12 cellular contexts compared by ENCODE assay signal in the genomic region with DNA sequence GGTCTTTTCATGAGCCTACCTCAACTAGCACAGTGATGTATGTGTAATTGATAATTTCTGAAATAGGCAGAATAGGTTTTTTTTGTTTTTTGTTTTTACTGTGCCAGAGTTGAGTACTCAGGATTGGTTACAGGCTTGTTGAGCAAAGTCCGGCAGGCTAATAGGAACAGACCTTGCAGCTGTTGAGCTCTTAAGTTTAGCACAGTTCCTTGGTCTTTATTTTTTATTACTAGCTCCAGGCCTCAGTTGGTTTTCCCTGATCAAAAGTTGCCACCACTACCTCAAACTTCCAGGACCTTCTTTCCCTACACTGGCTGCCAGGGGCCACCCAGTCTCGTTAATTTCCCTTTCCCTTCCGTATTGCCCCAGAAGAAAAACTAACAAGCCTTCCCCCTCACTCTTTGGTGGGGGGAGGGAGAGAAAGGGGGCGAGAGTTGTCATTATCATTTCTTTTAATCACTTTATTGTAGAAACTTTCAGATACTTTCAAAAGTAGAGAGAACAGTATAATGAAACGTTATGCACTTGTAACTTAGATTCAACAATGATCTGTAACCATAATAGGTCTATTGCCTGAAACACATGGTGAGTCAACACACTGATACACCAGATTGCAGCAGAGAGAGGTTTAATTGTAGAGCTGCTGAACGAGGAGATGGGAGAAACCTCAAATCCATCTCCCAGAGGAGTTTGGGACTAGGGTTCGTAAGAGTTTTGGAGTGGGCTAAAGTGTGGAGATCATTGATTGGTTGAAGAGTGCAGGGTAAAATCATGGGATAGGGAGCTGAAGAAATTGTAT. TPM values are rescaled to one million over a fixed set of nuclear protein-coding genes. Genes with fewer than 3 reads are reported as not detected.
A peak's percentile ranks its signal among the peaks of the same experiment; 100 is the strongest.
DNase-seq lines count a peak whose midpoint lies in the region; ATAC-seq, FAIRE-seq and TF ChIP-seq lines count a peak whose summit lies in the region.
"Had no signal": no experiment of that assay in that cellular context is flagged by ENCODE, and none has a peak within 500 bp of the region (broad histone marks: within the 10 kb centered on the region; RNA-seq: fewer than 3 reads in every experiment).

No MANE protein-coding gene starts in this region.

- no peak for DNase-seq in activated CD8-positive, alpha-beta memory T cell treated with anti-CD3 and anti-CD28 coated beads, Interleukin-2, amount 10 ng/mL, durations not matched to agents 7 days and 5 days
- DNase-seq in activated CD8-positive, alpha-beta memory T cell treated with anti-CD3 and anti-CD28 coated beads, Interleukin-2, amount 50 U/mL, for 4 hours: no peak
- DNase-seq in activated B cell treated with CpG ODN at 0.5 μM for 24 hours (no peak), fibroblast of peridontal ligament (ENCODE audit: extremely low read depth) (peak; percentile 51), frontal cortex (ENCODE audit: low spot score in 2 of 2) (no peak), C1 segment of cervical spinal cord (lab: John Stamatoyannopoulos, UW) (no peak)
- no peak for DNase-seq in stimulated activated naive B cell treated with anti-CD40 and anti-IgM and Interleukin-4, amounts not matched to agents 10 μg/mL and 1 μg/mL and 100 μg/mL, for 72 hours
- DNase-seq in stimulated activated CD4-positive, alpha-beta T cell treated with anti-CD3 and anti-CD28 coated beads, Interleukin-2, amount 100 ng/mL, for 24 hours: no peak
- DNase-seq: right cardiac atrium, T-helper 9 cell had no signal

- no peaks in the 10 kb centered on the region for H3K27me3 Mint-ChIP-seq in activated CD8-positive, alpha-beta memory T cell treated with anti-CD3 and anti-CD28 coated beads, Interleukin-2, amount 10 ng/mL, durations not matched to agents 7 days and 5 days
- H3K27me3 Mint-ChIP-seq in activated B cell treated with CpG ODN at 0.5 μM for 24 hours: no peaks in the 10 kb centered on the region
- H3K27me3 Mint-ChIP-seq in stimulated activated naive B cell treated with anti-CD40 and anti-IgM and Interleukin-4, amounts not matched to agents 10 μg/mL and 1 μg/mL and 100 μg/mL, for 72 hours: no peaks in the 10 kb centered on the region

- H3K9me3 Mint-ChIP-seq in activated CD8-positive, alpha-beta memory T cell treated with anti-CD3 and anti-CD28 coated beads, Interleukin-2, amount 10 ng/mL, durations not matched to agents 7 days and 5 days (ENCODE audit: low read depth): no peaks in the 10 kb centered on the region
- H3K9me3 Mint-ChIP-seq in activated B cell treated with CpG ODN at 0.5 μM for 24 hours: no peaks in the 10 kb centered on the region
- no peaks in the 10 kb centered on the region for H3K9me3 Mint-ChIP-seq in stimulated activated naive B cell treated with anti-CD40 and anti-IgM and Interleukin-4, amounts not matched to agents 10 μg/mL and 1 μg/mL and 100 μg/mL, for 72 hours
- H3K9me3 Mint-ChIP-seq: mesothelial cell of epicardium had no signal

- FAIRE-seq in frontal cortex (lab: Jason Lieb, UNC): no peak

- CTCF ChIA-PET in activated CD8-positive, alpha-beta memory T cell treated with anti-CD3 and anti-CD28 coated beads, Interleukin-2, amount 10 ng/mL, durations not matched to agents 7 days and 5 days (lab: Charles Lee): interaction anchor here (0.9 to 4.2 kb wide), 6 partner anchors 11 to 76 kb away, joined by 3 to 39 read pairs (median 4); a partner anchor contains a TSS
- CTCF ChIA-PET in activated B cell treated with CpG ODN at 0.5 μM for 24 hours (lab: Charles Lee): interaction anchor here (1.4 kb wide), 2 partner anchors 31 to 930 kb away, joined by 3 to 5 read pairs; no protein-coding TSS in a partner anchor

- intact Hi-C loops in activated B cell treated with CpG ODN at 0.5 μM for 24 hours (cut with micrococcal nuclease): no loop called here

- peaks cover 12% of the 10 kb centered on the region for H3K36me3 Mint-ChIP-seq in activated CD8-positive, alpha-beta memory T cell treated with anti-CD3 and anti-CD28 coated beads, Interleukin-2, amount 10 ng/mL, durations not matched to agents 7 days and 5 days
- peaks cover 10% of the 10 kb centered on the region for H3K36me3 Mint-ChIP-seq in activated B cell treated with CpG ODN at 0.5 μM for 24 hours (ENCODE audit: low read depth)
- H3K36me3 Mint-ChIP-seq in stimulated activated naive B cell treated with anti-CD40 and anti-IgM and Interleukin-4, amounts not matched to agents 10 μg/mL and 1 μg/mL and 100 μg/mL, for 72 hours: peaks cover 2 to 4% of the 10 kb centered on the region in 2 donors
- H3K36me3 Mint-ChIP-seq: mesothelial cell of epicardium had no signal

- no peak for ATAC-seq in activated CD8-positive, alpha-beta memory T cell treated with anti-CD3 and anti-CD28 coated beads, Interleukin-2, amount 10 ng/mL, durations not matched to agents 7 days and 5 days
- ATAC-seq in activated B cell treated with CpG ODN at 0.5 μM for 24 hours (ENCODE audit: low read depth): no peak
- no peak for ATAC-seq in stimulated activated naive B cell treated with anti-CD40 and anti-IgM and Interleukin-4, amounts not matched to agents 10 μg/mL and 1 μg/mL and 100 μg/mL, for 72 hours (replicated peaks)
- ATAC-seq: esophagus mucosa, right cardiac atrium had no signal

- no peak for TF ChIP-seq CTCF in activated B cell treated with CpG ODN at 0.5 μM for 24 hours (IDR thresholded peaks at IDR 0.05)

- POLR2A ChIA-PET in activated B cell treated with CpG ODN at 0.5 μM for 24 hours (lab: Charles Lee): no interaction called here

- H3K27ac Mint-ChIP-seq in activated CD8-positive, alpha-beta memory T cell treated with anti-CD3 and anti-CD28 coated beads, Interleukin-2, amount 10 ng/mL, durations not matched to agents 7 days and 5 days: peak overlapping the region; percentile 55
- H3K27ac Mint-ChIP-seq in activated B cell treated with CpG ODN at 0.5 μM for 24 hours: peak overlapping the region; percentile 52
- peak overlapping the region; percentile 15 for H3K27ac Mint-ChIP-seq in stimulated activated naive B cell treated with anti-CD40 and anti-IgM and Interleukin-4, amounts not matched to agents 10 μg/mL and 1 μg/mL and 100 μg/mL, for 72 hours

- peaks cover 41% of the 10 kb centered on the region for H3K4me1 Mint-ChIP-seq in activated CD8-positive, alpha-beta memory T cell treated with anti-CD3 and anti-CD28 coated beads, Interleukin-2, amount 10 ng/mL, durations not matched to agents 7 days and 5 days
- H3K4me1 Mint-ChIP-seq in activated B cell treated with CpG ODN at 0.5 μM for 24 hours: peaks cover 38% of the 10 kb centered on the region
- peaks cover 21 to 41% of the 10 kb centered on the region in 2 donors for H3K4me1 Mint-ChIP-seq in stimulated activated naive B cell treated with anti-CD40 and anti-IgM and Interleukin-4, amounts not matched to agents 10 μg/mL and 1 μg/mL and 100 μg/mL, for 72 hours

- peak overlapping the region; percentile 3 for H3K4me3 Mint-ChIP-seq in activated CD8-positive, alpha-beta memory T cell treated with anti-CD3 and anti-CD28 coated beads, Interleukin-2, amount 10 ng/mL, durations not matched to agents 7 days and 5 days
- no peak overlapping the region for H3K4me3 Mint-ChIP-seq in activated B cell treated with CpG ODN at 0.5 μM for 24 hours
- no peak overlapping the region for H3K4me3 Mint-ChIP-seq in stimulated activated naive B cell treated with anti-CD40 and anti-IgM and Interleukin-4, amounts not matched to agents 10 μg/mL and 1 μg/mL and 100 μg/mL, for 72 hours

RNA-seq across cellular contexts. Expression of a gene that starts 2.3 kb away (rescaled TPM):
- 100 to 1,000 TPM in 1 of 2 experiments, 10 to 100 TPM in 1; 72.3 to 100 TPM for total RNA-seq in activated CD8-positive, alpha-beta memory T cell treated with anti-CD3 and anti-CD28 coated beads, Interleukin-2, amount 10 ng/mL, durations not matched to agents 7 days and 5 days
- total RNA-seq in activated B cell treated with CpG ODN at 0.5 μM for 24 hours: 39.6 and 48.3 TPM in 2 replicates
- 45.2 TPM for total RNA-seq in frontal cortex

RNA-seq across cellular contexts. Expression of a gene that starts 58.1 kb away (rescaled TPM):
- 10 to 100 TPM; 57.4 to 71.9 TPM for total RNA-seq in activated CD8-positive, alpha-beta memory T cell treated with anti-CD3 and anti-CD28 coated beads, Interleukin-2, amount 10 ng/mL, durations not matched to agents 7 days and 5 days
- total RNA-seq in activated B cell treated with CpG ODN at 0.5 μM for 24 hours: 50.8 and 59.7 TPM in 2 replicates
- 14.3 TPM for total RNA-seq in frontal cortex
